Comparison of ENCODE assay signal across 7 cellular contexts in the genomic region with DNA sequence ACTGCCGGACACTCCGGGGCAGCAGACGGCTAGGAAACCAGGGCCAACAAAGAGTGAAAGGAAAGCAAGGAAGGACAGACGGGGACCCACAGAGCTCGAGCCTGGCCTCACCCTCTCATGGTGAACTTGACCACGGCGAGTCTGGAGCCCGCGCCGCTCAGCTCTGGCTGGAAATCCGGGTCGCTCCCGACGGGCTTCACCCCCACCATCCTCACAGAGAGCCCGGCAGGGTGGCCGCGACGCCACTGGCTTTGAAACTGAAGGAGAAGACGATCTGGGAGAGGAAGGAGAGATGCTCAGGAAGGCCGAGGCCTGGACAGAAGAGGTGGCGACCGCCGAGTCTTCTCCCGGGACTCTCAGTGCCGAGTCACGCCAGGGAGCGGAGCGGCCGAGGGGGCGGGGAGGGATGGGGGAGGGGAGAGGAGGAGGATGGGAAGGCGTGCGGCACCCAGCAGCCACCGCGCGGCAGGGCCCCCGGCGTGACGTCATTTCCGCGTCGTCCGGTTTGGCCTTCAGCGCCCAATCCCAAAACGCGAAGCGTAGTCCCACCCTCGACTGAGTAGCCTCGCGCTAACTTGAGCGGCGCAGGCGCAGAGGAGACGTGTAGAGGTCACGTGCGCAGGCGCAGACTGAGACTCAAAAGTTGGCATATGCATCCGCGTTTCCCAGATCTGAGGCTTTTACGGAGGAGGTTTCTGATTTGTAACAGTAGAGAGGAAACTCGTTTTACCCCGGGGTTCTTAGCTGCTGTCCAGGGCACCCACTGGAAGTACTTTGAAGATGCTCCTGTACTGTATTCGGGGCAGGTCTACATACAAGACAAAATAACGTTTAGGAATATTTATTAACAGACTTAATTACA. TPM values are rescaled to one million over a fixed set of nuclear protein-coding genes. Genes with fewer than 3 reads are reported as not detected.
DNase-seq lines count a peak whose midpoint lies in the region; ATAC-seq and TF ChIP-seq lines count a peak whose summit lies in the region.

A gene (minus strand): TSS at position 361 of the 862 bp plus-strand sequence. CDS start 152 bp downstream, at position 209.

- no peaks in the 10 kb centered on the region for H3K27me3 ChIP-seq in hepatocyte

- peak within 1 kb of the TSS; percentile 97 for H3K27ac ChIP-seq in hepatocyte

- H3K9me3 ChIP-seq in hepatocyte (ENCODE audit: low read depth) = no peaks in the 10 kb centered on the region

- H3K79me2 ChIP-seq in hepatocyte = peaks cover 47% of the 10 kb centered on the region

- H3K4me3 ChIP-seq in hepatocyte = peak within 1 kb of the TSS; percentile 69

- H3K9me2 ChIP-seq in hepatocyte (replicated peaks; ENCODE audit: insufficient read depth) = no peaks in the 10 kb centered on the region

- peak within 1 kb of the TSS; percentile 85 for H2AFZ ChIP-seq in hepatocyte

- no peak for TF ChIP-seq CTCF in hepatocyte (IDR thresholded peaks at IDR 0.05; ENCODE audit: poor library complexity)

- H3K4me2 ChIP-seq in hepatocyte = peak within 1 kb of the TSS; percentile 82

- WGBS in hepatocyte (ENCODE audit: low lambda C conversion rate, missing lambda C conversion rate) = 3% methylated on average over 62 of the region's 63 CpGs

- DNase-seq in NCI-H2081 (lab: John Stamatoyannopoulos, UW) (peak; percentile 93 to 97), T1000 (lab: John Stamatoyannopoulos, UW) (peak; percentile 93), astrocyte of the hippocampus (ENCODE audit: low read depth, low spot score) (peak; percentile 100), hepatocyte (ENCODE audit: low spot score) (peak; percentile 100), renal cortical epithelial cell (ENCODE audit: low read depth) (peak; percentile 95)

- no peaks in the 10 kb centered on the region for H3K36me3 ChIP-seq in hepatocyte (replicated peaks; ENCODE audit: insufficient read depth, low read depth)

- peaks cover 36% of the 10 kb centered on the region for H4K20me1 ChIP-seq in hepatocyte (ENCODE audit: insufficient read depth, poor library complexity, severe bottlenecking)

- peaks cover 17% of the 10 kb centered on the region for H3K4me1 ChIP-seq in hepatocyte (ENCODE audit: insufficient read depth)

- peak; percentile 79 for ATAC-seq in GM18508 (IDR thresholded peaks at IDR 0.05; ENCODE audit: insufficient read depth, unreplicated experiment)
- peak; percentile 90 for ATAC-seq in HG03025 (IDR thresholded peaks at IDR 0.05; ENCODE audit: low FRiP score, unreplicated experiment)

RNA-seq across cellular contexts. Expression of the gene that starts here (rescaled TPM):
- 74.7 and 77.0 TPM in 2 replicates for total RNA-seq in hepatocyte
- 60.8 and 70.0 TPM in 2 replicates for polyA plus RNA-seq in hepatocyte
- 59.9 and 76.7 TPM in 2 replicates for total RNA-seq in renal cortical epithelial cell

Comparison
In these comparisons a context has a peak if more than half of its experiments do, and no peak if none do; other contexts are left out.
1. Peak in every context shown above with its lines: DNase-seq, ATAC-seq, H3K4me3 ChIP-seq and H3K27ac ChIP-seq.